Comparison of ENCODE assay signal across 9 cellular contexts in genomic region chrX:14528629-14529287, GRCh38. TPM values are rescaled to one million over a fixed set of nuclear protein-coding genes. Genes with fewer than 3 reads are reported as not detected.
DNase-seq lines count a peak whose midpoint lies in the region; ATAC-seq, FAIRE-seq and TF ChIP-seq lines count a peak whose summit lies in the region.
"Had no signal": no experiment of that assay in that cellular context is flagged by ENCODE, and none has a peak within 500 bp of the region (broad histone marks: within the 10 kb centered on the region; RNA-seq: fewer than 3 reads in every experiment).

No MANE protein-coding gene starts in this region.

- FAIRE-seq in K562 (lab: Jason Lieb, UNC) = no peak

- H3K36me3 ChIP-seq in Karpas-422 (ENCODE audit: insufficient read depth, low read length) (no peaks in the 10 kb centered on the region), SJSA1 (no peaks in the 10 kb centered on the region), K562 (ENCODE audit: control insufficient read depth, insufficient read depth, low read length) (no peaks in the 10 kb centered on the region)

- H3K4me3 ChIP-seq in Karpas-422 (ENCODE audit: low read length) (no peak overlapping the region), SJSA1 (no peak overlapping the region), K562 (no peak overlapping the region)

- ATAC-seq in K562 = peak; percentile 54; the same call in 1 of the 3 replicates
- no peak for ATAC-seq in HG02678 (IDR thresholded peaks at IDR 0.05; ENCODE audit: unreplicated experiment)

- TF ChIP-seq RAD21 in K562 (CRISPR knock-in tag; conservative IDR thresholded peaks at IDR 0.05 in 1 of 2, IDR thresholded peaks at IDR 0.05 in 1 of 2) = peak; percentile 47 to 63

- H3K27me3 ChIP-seq in Karpas-422 (ENCODE audit: low read length) (no peaks in the 10 kb centered on the region), SJSA1 (replicated peaks) (no peaks in the 10 kb centered on the region), K562 (ENCODE audit: control insufficient read depth in 2 of 2, insufficient read depth in 2 of 2, low read length in 2 of 2) (no peaks in the 10 kb centered on the region)

- in situ Hi-C loops in K562 (cut with MboI) = no loop called here

- BruUV-seq in K562 (replicated peaks; lab: Mats Ljungman, UMichigan) = no TSS peak

- H2AFZ ChIP-seq in Karpas-422 (ENCODE audit: low read length) (no peak overlapping the region), K562 (ENCODE audit: low read depth, low read length) (no peak overlapping the region)

- H3K79me2 ChIP-seq in Karpas-422 (ENCODE audit: low read length) = no peaks in the 10 kb centered on the region
- no peaks in the 10 kb centered on the region for H3K79me2 ChIP-seq in K562 (ENCODE audit: control insufficient read depth, insufficient read depth, low read length)

- TF ChIP-seq EP300 in K562 (IDR thresholded peaks at IDR 0.05; ENCODE audit: low read length) = no peak

- POLR2A ChIA-PET in K562 (lab: Yijun Ruan, JAX) = no interaction called here

- intact Hi-C loops in K562 (cut with micrococcal nuclease) = loop anchor here (2.0 to 5.0 kb wide), 3 partner anchors 434 to 491 kb away; no protein-coding TSS in a partner anchor

- no peaks in the 10 kb centered on the region for H3K9me3 ChIP-seq in Karpas-422 (ENCODE audit: low read length)
- H3K9me3 ChIP-seq in SJSA1 (replicated peaks) = no peaks in the 10 kb centered on the region
- H3K9me3 ChIP-seq in K562 (replicated peaks; ENCODE audit: control insufficient read depth, insufficient read depth, low read depth, low read length) = no peaks in the 10 kb centered on the region

- H3K27ac ChIP-seq in Karpas-422 (ENCODE audit: low read length) = no peak overlapping the region
- no peak overlapping the region for H3K27ac ChIP-seq in SJSA1
- no peak overlapping the region for H3K27ac ChIP-seq in K562 (ENCODE audit: extremely low read depth, low read depth, low read length)

- TF ChIP-seq CTCF in K562 (IDR thresholded peaks at IDR 0.05 in 2 of 3, conservative IDR thresholded peaks at IDR 0.05 in 1 of 3; ENCODE audit: insufficient read depth in 2 of 3, low read depth in 1 of 3, low read length in 3 of 3) = peak; percentile 29 to 44 (median 41); a peak in 5 of 6 replicates

- CTCF ChIA-PET in K562 (lab: Yijun Ruan, JAX; ENCODE audit: low intra/inter-chr PET ratio) = no interaction called here

- no peaks in the 10 kb centered on the region for H3K9me2 ChIP-seq in Karpas-422 (replicated peaks; ENCODE audit: insufficient read depth, low read length)

- H3K4me1 ChIP-seq in Karpas-422 (ENCODE audit: low read length) = no peaks in the 10 kb centered on the region; the same call in 1 of the 2 replicates
- H3K4me1 ChIP-seq in SJSA1 (replicated peaks) = no peaks in the 10 kb centered on the region
- H3K4me1 ChIP-seq in K562 (replicated peaks in 1 of 2; ENCODE audit: control insufficient read depth in 2 of 2, insufficient read depth in 2 of 2, low read length in 2 of 2) = no peaks in the 10 kb centered on the region

- no peak overlapping the region for H3K4me2 ChIP-seq in Karpas-422 (ENCODE audit: low read depth, low read length, poor library complexity, severe bottlenecking)
- no peak overlapping the region for H3K4me2 ChIP-seq in K562 (ENCODE audit: insufficient read depth, low read length)

- WGBS in K562 (ENCODE audit: insufficient coverage, low coverage, missing lambda C conversion rate) = under 1% methylated on average over 10 of the region's 14 CpGs

- H3K9ac ChIP-seq in Karpas-422 (ENCODE audit: low read length) = no peak overlapping the region
- H3K9ac ChIP-seq in K562 (ENCODE audit: insufficient read depth in 1 of 2, low read depth in 2 of 2, low read length in 2 of 2) = no peak overlapping the region

- peak; percentile 1 for DNase-seq in NK-92 treated with Interleukin-12 subunit alpha and Interleukin-12 subunit beta, amount 100 ng/mL, for 24 hours (lab: John Stamatoyannopoulos, UW)
- DNase-seq in NK-92 (lab: John Stamatoyannopoulos, UW; ENCODE audit: unreplicated experiment) (no peak), Karpas-422 (peak; percentile 88), SJSA1 (ENCODE audit: low read depth in 1 of 2, low spot score in 2 of 2) (peak; percentile 23 to 42), K562 (ENCODE audit: extremely low read depth in 1 of 4, low spot score in 3 of 4) (peak; percentile 10 to 42 (median 20)), iPS-NIHi7 (ENCODE audit: extremely low spot score) (peak; percentile 73)
- peak; percentile 15 to 27 for DNase-seq in stimulated activated CD4-positive, alpha-beta T cell treated with anti-CD3 and anti-CD28 coated beads, Interleukin-1b, Interleukin-23, amount 100 ng/mL, for 4 hours (ENCODE audit: low read depth in 2 of 2)

- no peak for TF ChIP-seq POLR2A in K562 (conservative IDR thresholded peaks at IDR 0.05)

- no peaks in the 10 kb centered on the region for H3K9me1 ChIP-seq in K562 (ENCODE audit: control insufficient read depth, insufficient read depth, low read length)

- H4K20me1 ChIP-seq in Karpas-422 (ENCODE audit: insufficient read depth, low read depth, low read length) (no peaks in the 10 kb centered on the region), K562 (replicated peaks; ENCODE audit: control insufficient read depth, insufficient read depth, low read length) (no peaks in the 10 kb centered on the region)

TF ChIP-seq in K562, 482 proteins besides CTCF, POLR2A, EP300 and RAD21:
- no peak for TF ChIP-seq ARNT (IDR thresholded peaks at IDR 0.05)
- 0 out of 2 replicates have a peak, but pooled peaks have one; percentile 29 for TF ChIP-seq SMC3 (conservative IDR thresholded peaks at IDR 0.05; ENCODE audit: insufficient read depth, low read depth, low read length)

RNA-seq across cellular contexts. Expression of gene GLRA2, which starts 0.6 kb away (rescaled TPM):
- not detected in 2 replicates for total RNA-seq in Karpas-422 (2014; rRNA removed; shearing (Covaris generic); ENCODE audit: low replicate concordance)
- not detected in 2 replicates for total RNA-seq in SJSA1 (2014; rRNA removed; shearing (Covaris generic))
- total RNA-seq in K562 (2011; cell fraction: chromatin; rRNA removed; ENCODE audit: low replicate concordance) = not detected in 2 replicates
- not detected in 2 replicates for total RNA-seq in K562 (2011; cell fraction: nucleolus; rRNA removed)
- not detected in 2 replicates for total RNA-seq in K562 (2011; cell fraction: nucleoplasm; rRNA removed)
- total RNA-seq in K562 (2014; rRNA removed) (not detected in 2 replicates), K562 (2014; rRNA removed; fragmentation: Illumina TruSeq; extraction: Trizol) (not detected in 2 replicates), K562 (2015; rRNA removed; fragmentation: Illumina TruSeq; extraction: Trizol) (not detected in 2 replicates), K562 (2021) (not detected in 2 replicates)
- polyA plus RNA-seq in K562 (2011; rRNA removed) (not detected in 2 replicates), K562 (2014; fragmentation: Illumina TruSeq; extraction: Trizol) (not detected in 2 replicates), K562 (2014; fragmentation: Nextera tagmentation; extraction: Ambion mirVana) (not detected), K562 (2014; rRNA removed) (not detected in 2 replicates)
- polyA plus RNA-seq in K562 (2011; cell fraction: cytosol; rRNA removed) = not detected in 2 replicates
- polyA plus RNA-seq in K562 (2011; cell fraction: nucleus; rRNA removed) = not detected in 2 replicates
- polyA plus RNA-seq in K562 (2012) = not detected in 2 replicates
- not detected in 2 replicates for polyA minus RNA-seq in K562 (2011; rRNA and poly(A)+ RNA removed)
- not detected in 2 replicates for polyA minus RNA-seq in K562 (2011; cell fraction: cytosol; rRNA and poly(A)+ RNA removed)
- polyA minus RNA-seq in K562 (2011; cell fraction: nucleus; rRNA and poly(A)+ RNA removed) = not detected in 2 replicates
- total RNA-seq: glomerular endothelial cell had no signal
